In the genomic region with DNA sequence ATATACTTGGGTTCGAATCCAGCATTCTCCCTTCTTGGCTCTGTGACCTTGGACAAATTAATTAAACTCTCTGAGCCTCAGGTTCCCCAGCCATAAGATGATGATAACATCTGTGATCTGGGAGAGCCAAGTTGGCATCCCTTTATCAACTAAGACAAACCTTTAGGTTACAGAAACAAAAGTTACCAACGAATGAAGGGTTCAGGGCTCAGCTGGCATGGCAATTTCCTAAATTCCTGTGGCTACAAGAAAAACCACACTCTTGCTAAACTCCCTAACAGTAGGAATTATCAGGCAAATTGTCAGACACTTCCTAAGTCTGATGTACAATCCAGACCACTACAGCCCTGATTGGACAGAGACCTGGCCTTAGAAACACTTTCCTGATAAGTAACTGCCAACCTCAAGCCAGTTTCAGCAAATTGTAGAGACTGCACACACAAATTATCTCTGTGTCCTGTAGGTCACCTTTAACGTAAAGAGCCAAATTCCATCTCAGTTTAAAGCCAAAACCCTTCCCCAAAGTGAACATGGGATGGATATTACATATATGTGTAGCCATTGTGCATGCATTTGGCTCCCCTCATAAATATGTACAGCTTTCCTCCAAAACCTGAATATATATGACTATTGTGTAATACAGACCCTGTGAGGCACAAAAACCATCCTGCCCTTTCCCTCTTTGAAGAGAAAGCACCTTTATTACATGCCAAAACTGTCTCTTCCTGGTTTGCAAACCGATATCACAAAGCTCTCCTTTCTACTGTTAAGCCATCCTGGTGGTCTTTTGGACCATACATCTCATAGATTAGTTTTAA, we compare ENCODE assay signal across 15 cellular contexts. TPM values are rescaled to one million over a fixed set of nuclear protein-coding genes. Genes with fewer than 3 reads are reported as not detected.
DNase-seq lines count a peak whose midpoint lies in the region; ATAC-seq and FAIRE-seq lines count a peak whose summit lies in the region.
"Had no signal": no experiment of that assay in that cellular context is flagged by ENCODE, and none has a peak within 500 bp of the region (broad histone marks: within the 10 kb centered on the region; RNA-seq: fewer than 3 reads in every experiment).

No MANE protein-coding gene starts in this region.

- ATAC-seq in HG02588 (IDR thresholded peaks at IDR 0.05; ENCODE audit: unreplicated experiment) (no peak), GM18517 (IDR thresholded peaks at IDR 0.05; ENCODE audit: unreplicated experiment) (no peak), GM19351 (IDR thresholded peaks at IDR 0.05; ENCODE audit: unreplicated experiment) (no peak)

- peak; percentile 53 for DNase-seq in Daoy (ENCODE audit: low read depth)
- DNase-seq in HTR-8/SVneo (ENCODE audit: insufficient read length, low spot score), result peak; percentile 44
- DNase-seq in amniotic epithelial cell (ENCODE audit: low read depth), result peak; percentile 88
- DNase-seq in islet precursor cell, result peak; percentile 61
- DNase-seq in activated naive CD4-positive, alpha-beta T cell (lab: John Stamatoyannopoulos, UW), result no peak
- DNase-seq: activated CD4-positive, alpha-beta T cell treated with anti-CD3 and anti-CD28 coated beads, Interleukin-2, amount 50 U/mL, for 1 hour; anterior cingulate cortex; effector CD4-positive, alpha-beta T cell; foreskin melanocyte; NCI-H510A treated with DMSO at 0.1 percent for 48 hours; nucleus accumbens had no signal

- no peak for FAIRE-seq in HTR-8/SVneo (lab: Jason Lieb, UNC)
- FAIRE-seq: H1 had no signal

RNA-seq across cellular contexts. Expression of a gene that starts 39.5 kb away (rescaled TPM):
- total RNA-seq in Daoy (2014; rRNA removed; shearing (Covaris generic)), result 2.7 and 6.0 TPM in 2 replicates

Comparison
In these comparisons a context has a peak if more than half of its experiments do, and no peak if none do; other contexts are left out.
1. DNase-seq: peak in Daoy (single experiment), HTR-8/SVneo (single experiment), amniotic epithelial cell (single experiment) and islet precursor cell (single experiment); none in activated naive CD4-positive, alpha-beta T cell (0 of 4).